Comparison of ENCODE assay signal across 26 cellular contexts in genomic region chr4:142544014-142544413, GRCh38.
A peak's percentile ranks its signal among the peaks of the same experiment; 100 is the strongest.
DNase-seq lines count a peak whose midpoint lies in the region; ATAC-seq, FAIRE-seq and TF ChIP-seq lines count a peak whose summit lies in the region.
"Had no signal": no experiment of that assay in that cellular context is flagged by ENCODE, and none has a peak within 500 bp of the region (broad histone marks: within the 10 kb centered on the region; RNA-seq: fewer than 3 reads in every experiment).

No MANE protein-coding gene starts in this region.

- H3K27ac ChIP-seq in keratinocyte (ENCODE audit: control insufficient read depth, insufficient read depth, low read length) (no peak overlapping the region), left ventricle myocardium inferior (replicated peaks) (no peak overlapping the region)
- H3K27ac ChIP-seq: 22Rv1, PC-9, SJCRH30 had no signal

- H3K36me3 ChIP-seq in keratinocyte (ENCODE audit: control insufficient read depth in 2 of 2, extremely low read depth in 1 of 2, insufficient read depth in 2 of 2, low read length in 2 of 2): no peaks in the 10 kb centered on the region
- no peaks in the 10 kb centered on the region for H3K36me3 ChIP-seq in left ventricle myocardium inferior
- H3K36me3 ChIP-seq: BE2C, SJCRH30 had no signal

- TF ChIP-seq CTCF in Calu3 (IDR thresholded peaks at IDR 0.05; ENCODE audit: unreplicated experiment) (no peak), keratinocyte (optimal IDR thresholded peaks at IDR 0.05 in 1 of 3, IDR thresholded peaks at IDR 0.05 in 1 of 3, conservative IDR thresholded peaks at IDR 0.05 in 1 of 3; ENCODE audit: extremely low read depth in 1 of 3, insufficient read depth in 2 of 3, low read length in 3 of 3) (no peak), left ventricle myocardium inferior (IDR thresholded peaks at IDR 0.05; ENCODE audit: borderline replicate concordance) (no peak)

- peaks cover 28% of the 10 kb centered on the region for H3K4me1 Mint-ChIP-seq in Calu3 (ENCODE audit: low read depth, unreplicated experiment)
- H3K4me1 Mint-ChIP-seq in activated T-helper 2 cell treated with anti-CD3 and anti-CD28 coated beads, Interferon-gamma antibody, Interleukin-2, Interleukin-4, amounts not matched to agents 10 μg/mL and 5 μg/mL and 100 μg/mL, durations not matched to agents 14 hours and 24 hours and 36 hours (ENCODE audit: low read depth): peaks cover 36% of the 10 kb centered on the region

- no peak overlapping the region for H3K9ac ChIP-seq in keratinocyte (ENCODE audit: control insufficient read depth, extremely low read depth, insufficient read depth, low read length)

- CTCF ChIA-PET in Calu3 (lab: Charles Lee): interaction anchor here (0.6 kb wide), 1 partner anchor 269 kb away, joined by 3 read pairs; no protein-coding TSS in a partner anchor

- no peaks in the 10 kb centered on the region for H4K20me1 ChIP-seq in keratinocyte (ENCODE audit: control insufficient read depth, extremely low read depth, insufficient read depth, low read length)

- BruUV-seq in Calu3 (replicated peaks; lab: Mats Ljungman, UMichigan): no TSS peak

- no peak overlapping the region for H3K4me2 ChIP-seq in keratinocyte (ENCODE audit: control insufficient read depth, extremely low read depth, insufficient read depth, low read depth, low read length)
- H3K4me2 ChIP-seq: PC-9 had no signal

- H3K4me3 Mint-ChIP-seq in Calu3 (ENCODE audit: low read depth, unreplicated experiment): no peak overlapping the region
- H3K4me3 Mint-ChIP-seq in activated T-helper 2 cell treated with anti-CD3 and anti-CD28 coated beads, Interferon-gamma antibody, Interleukin-2, Interleukin-4, amounts not matched to agents 10 μg/mL and 5 μg/mL and 100 μg/mL, durations not matched to agents 14 hours and 24 hours and 36 hours (ENCODE audit: low read depth): no peak overlapping the region
- H3K4me3 Mint-ChIP-seq: CD14-positive monocyte; CD8-positive, alpha-beta memory T cell had no signal

- no peak for ATAC-seq in HG02840 (IDR thresholded peaks at IDR 0.05; ENCODE audit: low FRiP score, unreplicated experiment)
- ATAC-seq: Right ventricle myocardium inferior had no signal

- H3K27ac Mint-ChIP-seq in Calu3 (ENCODE audit: unreplicated experiment): peak overlapping the region; percentile 33
- peak overlapping the region; percentile 38 for H3K27ac Mint-ChIP-seq in activated T-helper 2 cell treated with anti-CD3 and anti-CD28 coated beads, Interferon-gamma antibody, Interleukin-2, Interleukin-4, amounts not matched to agents 10 μg/mL and 5 μg/mL and 100 μg/mL, durations not matched to agents 14 hours and 24 hours and 36 hours
- H3K27ac Mint-ChIP-seq: CD14-positive monocyte had no signal

- DNase-seq in DMS53 (lab: John Stamatoyannopoulos, UW) (peak; percentile 6), DMS53 treated with DMSO at 0.1 percent for 48 hours (lab: John Stamatoyannopoulos, UW; ENCODE audit: unreplicated experiment) (no peak), Calu3 (no peak), keratinocyte (ENCODE audit: low read depth, low spot score) (no peak), left ventricle myocardium inferior (no peak)
- DNase-seq in activated T-helper 2 cell treated with anti-CD3 and anti-CD28 coated beads, Interferon-gamma antibody, Interleukin-2, Interleukin-4, amounts not matched to agents 10 μg/mL and 5 μg/mL and 100 μg/mL, durations not matched to agents 14 hours and 24 hours and 36 hours (ENCODE audit: low spot score): no peak
- no peak for DNase-seq in stimulated activated CD4-positive, alpha-beta T cell treated with anti-CD3 and anti-CD28 coated beads, Interleukin-1b, Interleukin-23, amount 100 ng/mL, for 48 hours
- DNase-seq: ACHN; BE2C; CD8-positive, alpha-beta memory T cell; HCEC 1CT; IMR-90; KG1; MM.1S; NCI-H2029; NCI-H446; NCI-H524 treated with DMSO at 0.1 percent for 48 hours; NCI-H774; NK-92 treated with Interleukin-12 subunit alpha and Interleukin-12 subunit beta, amount 100 ng/mL, for 24 hours; PC-9 had no signal

- H3K27me3 ChIP-seq in keratinocyte (ENCODE audit: control insufficient read depth, extremely low read depth, insufficient read depth, low read length) (no peaks in the 10 kb centered on the region), left ventricle myocardium inferior (ENCODE audit: low read depth) (no peaks in the 10 kb centered on the region)
- H3K27me3 ChIP-seq: BE2C, SJCRH30 had no signal

- intact Hi-C loops in Calu3 (cut with micrococcal nuclease; ENCODE audit: unreplicated experiment) (no loop called here), left ventricle myocardium inferior (cut with micrococcal nuclease) (no loop called here)
- intact Hi-C loops in activated T-helper 2 cell treated with anti-CD3 and anti-CD28 coated beads, Interferon-gamma antibody, Interleukin-2, Interleukin-4, amounts not matched to agents 10 μg/mL and 5 μg/mL and 100 μg/mL, durations not matched to agents 14 hours and 24 hours and 36 hours (cut with micrococcal nuclease): no loop called here

- dilution Hi-C loops in keratinocyte (cut with MboI; ENCODE audit: extremely low pct_ligation_motif_present, low sequenced_read_pairs): no loop called here

- peaks cover 21% of the 10 kb centered on the region for H3K4me1 ChIP-seq in keratinocyte (ENCODE audit: control insufficient read depth, extremely low read depth, insufficient read depth, low read length)
- H3K4me1 ChIP-seq in left ventricle myocardium inferior: peaks cover 9% of the 10 kb centered on the region
- H3K4me1 ChIP-seq: SJCRH30 had no signal

- H3K9me1 ChIP-seq in keratinocyte (ENCODE audit: control insufficient read depth, extremely low read depth, insufficient read depth, low read length): no peaks in the 10 kb centered on the region

- H3K4me3 ChIP-seq in keratinocyte (ENCODE audit: control insufficient read depth in 2 of 3, extremely low read depth in 1 of 3, insufficient read depth in 2 of 3, low read depth in 1 of 3, low read length in 3 of 3) (no peak overlapping the region), left ventricle myocardium inferior (no peak overlapping the region)
- H3K4me3 ChIP-seq: PC-9, SJCRH30 had no signal

- H3K9me3 Mint-ChIP-seq in Calu3 (ENCODE audit: low read depth, unreplicated experiment): peaks cover 3% of the 10 kb centered on the region
- peaks cover 6% of the 10 kb centered on the region for H3K9me3 Mint-ChIP-seq in activated T-helper 2 cell treated with anti-CD3 and anti-CD28 coated beads, Interferon-gamma antibody, Interleukin-2, Interleukin-4, amounts not matched to agents 10 μg/mL and 5 μg/mL and 100 μg/mL, durations not matched to agents 14 hours and 24 hours and 36 hours
- H3K9me3 Mint-ChIP-seq: CD8-positive, alpha-beta memory T cell had no signal

- H3K27me3 Mint-ChIP-seq in Calu3 (ENCODE audit: unreplicated experiment): no peaks in the 10 kb centered on the region
- H3K27me3 Mint-ChIP-seq in activated T-helper 2 cell treated with anti-CD3 and anti-CD28 coated beads, Interferon-gamma antibody, Interleukin-2, Interleukin-4, amounts not matched to agents 10 μg/mL and 5 μg/mL and 100 μg/mL, durations not matched to agents 14 hours and 24 hours and 36 hours (ENCODE audit: low read depth): no peaks in the 10 kb centered on the region
- H3K27me3 Mint-ChIP-seq: CD8-positive, alpha-beta memory T cell had no signal

- no peaks in the 10 kb centered on the region for H3K79me2 ChIP-seq in keratinocyte (ENCODE audit: control insufficient read depth, insufficient read depth, low read length)

- peak; percentile 5 for FAIRE-seq in keratinocyte (lab: Jason Lieb, UNC)
- FAIRE-seq: H1 had no signal

- H2AFZ ChIP-seq in keratinocyte (ENCODE audit: control insufficient read depth, low read length): peak overlapping the region; percentile 48
- H2AFZ ChIP-seq: PC-9 had no signal

- peaks cover 2% of the 10 kb centered on the region for H3K36me3 Mint-ChIP-seq in Calu3 (ENCODE audit: insufficient read depth, unreplicated experiment)
- H3K36me3 Mint-ChIP-seq in activated T-helper 2 cell treated with anti-CD3 and anti-CD28 coated beads, Interferon-gamma antibody, Interleukin-2, Interleukin-4, amounts not matched to agents 10 μg/mL and 5 μg/mL and 100 μg/mL, durations not matched to agents 14 hours and 24 hours and 36 hours (ENCODE audit: low read depth): peaks cover 3% of the 10 kb centered on the region
- H3K36me3 Mint-ChIP-seq: CD14-positive monocyte had no signal

- no peaks in the 10 kb centered on the region for H3K9me3 ChIP-seq in keratinocyte (ENCODE audit: control insufficient read depth, low read depth, low read length)
- no peaks in the 10 kb centered on the region for H3K9me3 ChIP-seq in left ventricle myocardium inferior (replicated peaks)
- H3K9me3 ChIP-seq: BE2C, SJCRH30 had no signal
